1 cellular context compared by ENCODE assay signal in the genomic region with DNA sequence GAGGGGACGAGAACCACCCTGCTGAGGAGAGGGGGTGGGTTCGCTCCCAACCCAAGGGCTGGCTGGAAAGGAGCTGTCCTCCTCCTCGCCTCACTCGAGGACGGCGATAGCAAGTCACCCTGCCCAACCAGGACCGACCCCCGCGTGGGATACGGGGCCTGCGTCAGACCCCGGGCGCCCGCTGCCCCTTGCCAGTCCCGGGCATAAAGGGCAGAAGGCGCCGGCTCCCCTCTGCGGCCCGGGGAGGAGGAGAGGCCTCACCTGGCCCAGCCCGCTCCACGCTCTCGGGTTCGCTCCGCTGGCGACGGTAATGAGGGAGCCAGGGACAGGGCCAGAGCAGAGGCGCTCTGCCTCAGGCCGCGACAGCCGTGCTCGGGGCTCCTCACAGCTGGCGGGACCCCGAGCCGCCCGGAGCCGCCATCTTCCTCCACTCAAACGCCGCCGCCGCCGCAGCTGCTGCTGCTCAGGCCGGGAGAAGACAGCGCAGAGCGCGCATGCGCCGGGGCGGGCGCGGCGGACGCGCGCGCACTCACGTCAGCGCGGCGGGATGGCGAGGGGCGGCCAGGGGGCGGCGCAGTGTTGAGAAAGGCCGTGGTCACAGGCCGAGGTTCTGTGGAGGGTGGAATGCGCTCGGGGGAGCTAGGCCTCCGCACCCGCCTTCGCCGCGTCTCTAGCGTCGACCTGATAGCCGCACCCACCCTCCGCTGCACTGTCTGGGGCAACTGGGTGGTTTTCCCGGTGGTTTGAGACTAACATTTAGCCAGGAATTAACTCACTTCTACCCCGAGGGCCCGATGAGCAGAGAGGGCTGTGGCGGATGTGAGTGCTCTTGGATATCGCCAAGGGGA.
TF ChIP-seq lines count a peak whose summit lies in the region.

TSS of gene FBXO42 (minus strand) at position 487 of the 848 bp plus-strand sequence. CDS start 37,062 bp downstream, outside the sequence.

TF ChIP-seq in GM23338, 12 proteins besides CTCF, POLR2A, EP300 and RAD21 (continued from another document):
- TF ChIP-seq, protein P1, sequence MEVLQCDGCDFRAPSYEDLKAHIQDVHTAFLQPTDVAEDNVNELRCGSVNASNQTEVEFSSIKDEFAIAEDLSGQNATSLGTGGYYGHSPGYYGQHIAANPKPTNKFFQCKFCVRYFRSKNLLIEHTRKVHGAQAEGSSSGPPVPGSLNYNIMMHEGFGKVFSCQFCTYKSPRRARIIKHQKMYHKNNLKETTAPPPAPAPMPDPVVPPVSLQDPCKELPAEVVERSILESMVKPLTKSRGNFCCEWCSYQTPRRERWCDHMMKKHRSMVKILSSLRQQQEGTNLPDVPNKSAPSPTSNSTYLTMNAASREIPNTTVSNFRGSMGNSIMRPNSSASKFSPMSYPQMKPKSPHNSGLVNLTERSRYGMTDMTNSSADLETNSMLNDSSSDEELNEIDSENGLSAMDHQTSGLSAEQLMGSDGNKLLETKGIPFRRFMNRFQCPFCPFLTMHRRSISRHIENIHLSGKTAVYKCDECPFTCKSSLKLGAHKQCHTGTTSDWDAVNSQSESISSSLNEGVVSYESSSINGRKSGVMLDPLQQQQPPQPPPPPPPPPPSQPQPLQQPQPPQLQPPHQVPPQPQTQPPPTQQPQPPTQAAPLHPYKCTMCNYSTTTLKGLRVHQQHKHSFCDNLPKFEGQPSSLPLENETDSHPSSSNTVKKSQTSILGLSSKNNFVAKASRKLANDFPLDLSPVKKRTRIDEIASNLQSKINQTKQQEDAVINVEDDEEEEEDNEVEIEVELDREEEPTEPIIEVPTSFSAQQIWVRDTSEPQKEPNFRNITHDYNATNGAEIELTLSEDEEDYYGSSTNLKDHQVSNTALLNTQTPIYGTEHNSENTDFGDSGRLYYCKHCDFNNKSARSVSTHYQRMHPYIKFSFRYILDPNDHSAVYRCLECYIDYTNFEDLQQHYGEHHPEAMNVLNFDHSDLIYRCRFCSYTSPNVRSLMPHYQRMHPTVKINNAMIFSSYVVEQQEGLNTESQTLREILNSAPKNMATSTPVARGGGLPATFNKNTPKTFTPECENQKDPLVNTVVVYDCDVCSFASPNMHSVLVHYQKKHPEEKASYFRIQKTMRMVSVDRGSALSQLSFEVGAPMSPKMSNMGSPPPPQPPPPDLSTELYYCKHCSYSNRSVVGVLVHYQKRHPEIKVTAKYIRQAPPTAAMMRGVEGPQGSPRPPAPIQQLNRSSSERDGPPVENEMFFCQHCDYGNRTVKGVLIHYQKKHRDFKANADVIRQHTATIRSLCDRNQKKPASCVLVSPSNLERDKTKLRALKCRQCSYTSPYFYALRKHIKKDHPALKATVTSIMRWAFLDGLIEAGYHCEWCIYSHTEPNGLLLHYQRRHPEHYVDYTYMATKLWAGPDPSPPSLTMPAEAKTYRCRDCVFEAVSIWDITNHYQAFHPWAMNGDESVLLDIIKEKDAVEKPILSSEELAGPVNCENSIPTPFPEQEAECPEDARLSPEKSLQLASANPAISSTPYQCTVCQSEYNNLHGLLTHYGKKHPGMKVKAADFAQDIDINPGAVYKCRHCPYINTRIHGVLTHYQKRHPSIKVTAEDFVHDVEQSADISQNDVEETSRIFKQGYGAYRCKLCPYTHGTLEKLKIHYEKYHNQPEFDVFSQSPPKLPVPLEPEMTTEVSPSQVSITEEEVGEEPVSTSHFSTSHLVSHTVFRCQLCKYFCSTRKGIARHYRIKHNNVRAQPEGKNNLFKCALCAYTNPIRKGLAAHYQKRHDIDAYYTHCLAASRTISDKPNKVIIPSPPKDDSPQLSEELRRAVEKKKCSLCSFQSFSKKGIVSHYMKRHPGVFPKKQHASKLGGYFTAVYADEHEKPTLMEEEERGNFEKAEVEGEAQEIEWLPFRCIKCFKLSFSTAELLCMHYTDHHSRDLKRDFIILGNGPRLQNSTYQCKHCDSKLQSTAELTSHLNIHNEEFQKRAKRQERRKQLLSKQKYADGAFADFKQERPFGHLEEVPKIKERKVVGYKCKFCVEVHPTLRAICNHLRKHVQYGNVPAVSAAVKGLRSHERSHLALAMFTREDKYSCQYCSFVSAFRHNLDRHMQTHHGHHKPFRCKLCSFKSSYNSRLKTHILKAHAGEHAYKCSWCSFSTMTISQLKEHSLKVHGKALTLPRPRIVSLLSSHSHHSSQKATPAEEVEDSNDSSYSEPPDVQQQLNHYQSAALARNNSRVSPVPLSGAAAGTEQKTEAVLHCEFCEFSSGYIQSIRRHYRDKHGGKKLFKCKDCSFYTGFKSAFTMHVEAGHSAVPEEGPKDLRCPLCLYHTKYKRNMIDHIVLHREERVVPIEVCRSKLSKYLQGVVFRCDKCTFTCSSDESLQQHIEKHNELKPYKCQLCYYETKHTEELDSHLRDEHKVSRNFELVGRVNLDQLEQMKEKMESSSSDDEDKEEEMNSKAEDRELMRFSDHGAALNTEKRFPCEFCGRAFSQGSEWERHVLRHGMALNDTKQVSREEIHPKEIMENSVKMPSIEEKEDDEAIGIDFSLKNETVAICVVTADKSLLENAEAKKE (CRISPR knock-in tag; IDR thresholded peaks at IDR 0.05): no peak
